ENCODE assay signal across 8 cellular contexts in the genomic region with DNA sequence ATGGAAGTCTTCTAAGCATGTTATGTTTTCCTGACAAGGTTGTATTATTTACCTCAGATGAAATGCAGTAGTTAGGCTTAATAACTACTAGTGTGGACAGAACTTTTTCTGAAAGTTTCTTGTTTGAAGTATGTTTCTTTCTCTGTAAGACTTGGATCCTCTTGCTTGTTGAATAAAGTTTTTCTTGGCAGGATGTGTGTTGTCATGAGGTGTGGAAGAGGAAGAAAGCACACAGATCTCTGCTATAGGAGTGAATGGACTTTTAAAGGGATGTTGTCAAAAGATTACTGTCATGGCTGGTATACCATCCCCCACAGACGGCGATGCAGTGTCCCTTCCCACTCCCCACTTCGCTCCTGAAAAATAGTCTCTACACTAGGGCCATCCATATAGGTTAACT. TPM values are rescaled to one million over a fixed set of nuclear protein-coding genes. Genes with fewer than 3 reads are reported as not detected.
DNase-seq lines count a peak whose midpoint lies in the region; ATAC-seq, FAIRE-seq and TF ChIP-seq lines count a peak whose summit lies in the region.
"Had no signal": no experiment of that assay in that cellular context is flagged by ENCODE, and none has a peak within 500 bp of the region (broad histone marks: within the 10 kb centered on the region; RNA-seq: fewer than 3 reads in every experiment).

No MANE protein-coding gene starts in this region.

- H2AFZ ChIP-seq in GM23248 (no peak overlapping the region), endothelial cell of umbilical vein (ENCODE audit: low read depth, low read length) (no peak overlapping the region)

- CTCF ChIA-PET in endothelial cell of umbilical vein (lab: Charles Lee): interaction anchor here (1.2 to 4.3 kb wide), 11 partner anchors 10 to 94 kb away, joined by 3 to 107 read pairs (median 5); no protein-coding TSS in a partner anchor

- DNase-seq in GM23248 (peak; percentile 28), endothelial cell of umbilical vein (ENCODE audit: low read depth, low spot score) (peak; percentile 60), psoas muscle (no peak), RCC 7860 (ENCODE audit: low spot score) (no peak), adrenal gland (no peak)
- DNase-seq: NCI-H69 had no signal

- H3K27ac ChIP-seq in GM23248: peak overlapping the region; percentile 86
- no peak overlapping the region for H3K27ac ChIP-seq in endothelial cell of umbilical vein (ENCODE audit: insufficient read depth, low read depth, low read length)
- peak overlapping the region; percentile 97 for H3K27ac ChIP-seq in psoas muscle
- no peak overlapping the region for H3K27ac ChIP-seq in adrenal gland

- peak overlapping the region; percentile 98 for H3K4me3 Mint-ChIP-seq in T-helper 1 cell treated with Interleukin-12 subunit alpha and Interleukin-12 subunit beta and Interleukin-4 antibody, amounts not matched to agents 30 μg/mL and 1 μg/mL, for 36 hours

- TF ChIP-seq CTCF in endothelial cell of umbilical vein (IDR thresholded peaks at IDR 0.05; ENCODE audit: extremely low read depth in 1 of 2, insufficient read depth in 1 of 2, low read depth in 1 of 2, low read length in 2 of 2) (no peak), psoas muscle (IDR thresholded peaks at IDR 0.05) (no peak), adrenal gland (IDR thresholded peaks at IDR 0.05) (no peak)

- H4K20me1 ChIP-seq in GM23248 (ENCODE audit: insufficient read depth) (peaks cover 13% of the 10 kb centered on the region), endothelial cell of umbilical vein (replicated peaks; ENCODE audit: control insufficient read depth, extremely low read depth, insufficient read depth, low read length) (peaks cover 23% of the 10 kb centered on the region)

- peaks cover 51% of the 10 kb centered on the region for H3K4me1 Mint-ChIP-seq in T-helper 1 cell treated with Interleukin-12 subunit alpha and Interleukin-12 subunit beta and Interleukin-4 antibody, amounts not matched to agents 30 μg/mL and 1 μg/mL, for 36 hours (ENCODE audit: low read depth)

- H3K27me3 ChIP-seq in GM23248 (replicated peaks; ENCODE audit: insufficient read depth): no peaks in the 10 kb centered on the region
- H3K27me3 ChIP-seq in endothelial cell of umbilical vein (ENCODE audit: control insufficient read depth in 2 of 2, insufficient read depth in 2 of 2, low read length in 2 of 2): no peaks in the 10 kb centered on the region
- H3K27me3 ChIP-seq in psoas muscle (ENCODE audit: insufficient read depth in 3 of 3, low read length in 2 of 3): no peaks in the 10 kb centered on the region
- H3K27me3 ChIP-seq in adrenal gland: no peaks in the 10 kb centered on the region

- dilution Hi-C loops in endothelial cell of umbilical vein (cut with MboI; ENCODE audit: extremely low pct_ligation_motif_present, low sequenced_read_pairs): no loop called here

- in situ Hi-C loops in GM23248 (cut with MboI): loop anchor here (10.0 kb wide), 1 partner anchor 90 kb away; no protein-coding TSS in a partner anchor

- no peak for FAIRE-seq in endothelial cell of umbilical vein (lab: Jason Lieb, UNC)
- no peak for FAIRE-seq in RCC 7860 (lab: Jason Lieb, UNC)

- no peaks in the 10 kb centered on the region for H3K27me3 Mint-ChIP-seq in T-helper 1 cell treated with Interleukin-12 subunit alpha and Interleukin-12 subunit beta and Interleukin-4 antibody, amounts not matched to agents 30 μg/mL and 1 μg/mL, for 36 hours (ENCODE audit: low read depth)

- POLR2A ChIA-PET in endothelial cell of umbilical vein (lab: Charles Lee): no interaction called here

- H3K9me2 ChIP-seq in GM23248 (ENCODE audit: insufficient read depth): no peaks in the 10 kb centered on the region

- H3K4me2 ChIP-seq in GM23248 (ENCODE audit: unreplicated experiment): peak overlapping the region; percentile 94
- peak overlapping the region; percentile 97 for H3K4me2 ChIP-seq in endothelial cell of umbilical vein (ENCODE audit: insufficient read depth, low read length)

- no peak for TF ChIP-seq POLR2A in endothelial cell of umbilical vein (IDR thresholded peaks at IDR 0.05; ENCODE audit: low read depth, low read length)
- TF ChIP-seq POLR2A in adrenal gland (IDR thresholded peaks at IDR 0.05): no peak

- H3K79me2 ChIP-seq in GM23248 (ENCODE audit: insufficient read depth) (peaks cover 73% of the 10 kb centered on the region), endothelial cell of umbilical vein (ENCODE audit: control insufficient read depth, insufficient read depth, low read length) (peaks cover 75% of the 10 kb centered on the region)

- peaks cover 39% of the 10 kb centered on the region for H3K36me3 Mint-ChIP-seq in T-helper 1 cell treated with Interleukin-12 subunit alpha and Interleukin-12 subunit beta and Interleukin-4 antibody, amounts not matched to agents 30 μg/mL and 1 μg/mL, for 36 hours (ENCODE audit: low read depth)

- peak overlapping the region; percentile 86 for H3K27ac Mint-ChIP-seq in T-helper 1 cell treated with Interleukin-12 subunit alpha and Interleukin-12 subunit beta and Interleukin-4 antibody, amounts not matched to agents 30 μg/mL and 1 μg/mL, for 36 hours

- H3K4me1 ChIP-seq in GM23248 (ENCODE audit: insufficient read depth) (peaks cover 30% of the 10 kb centered on the region), endothelial cell of umbilical vein (ENCODE audit: control insufficient read depth, extremely low read depth, insufficient read depth, low read length) (peaks cover 20% of the 10 kb centered on the region), psoas muscle (peaks cover 57% of the 10 kb centered on the region), adrenal gland (replicated peaks in 1 of 2) (peaks cover 9 to 39% of the 10 kb centered on the region in 2 donors)

- no TSS peak for BruUV-seq in endothelial cell of umbilical vein (replicated peaks; lab: Mats Ljungman, UMichigan)

- no peaks in the 10 kb centered on the region for H3K9me1 ChIP-seq in endothelial cell of umbilical vein (replicated peaks; ENCODE audit: control insufficient read depth, extremely low read depth, insufficient read depth, low read length)

- 96 to 99% methylated on average over 3 of the region's 3 CpGs for WGBS in GM23248 (ENCODE audit: low coverage in 1 of 2, low lambda C conversion rate in 2 of 2, missing lambda C conversion rate in 2 of 2), 2 experiments
- WGBS in psoas muscle, 3 donors: 57 to 66% (median 64%) methylated on average over 3 of the region's 3 CpGs
- 64 to 72% (median 66%) methylated on average over 3 of the region's 3 CpGs for WGBS in adrenal gland, 4 donors

- H3K9me3 ChIP-seq in GM23248 (ENCODE audit: low read depth): no peaks in the 10 kb centered on the region
- H3K9me3 ChIP-seq in endothelial cell of umbilical vein (replicated peaks; ENCODE audit: control insufficient read depth, insufficient read depth, low read length): no peaks in the 10 kb centered on the region
- H3K9me3 ChIP-seq in psoas muscle: no peaks in the 10 kb centered on the region
- H3K9me3 ChIP-seq in adrenal gland (replicated peaks in 1 of 3): no peaks in the 10 kb centered on the region

- 0 out of 2 replicates have a peak, but pooled peaks cover 19% of the 10 kb centered on the region for H3F3A ChIP-seq in GM23248 (ENCODE audit: insufficient read depth)

- ATAC-seq in psoas muscle (no peak), GM18867 (IDR thresholded peaks at IDR 0.05; ENCODE audit: unreplicated experiment) (no peak)

- H3K36me3 ChIP-seq in GM23248 (ENCODE audit: low read depth): no peaks in the 10 kb centered on the region
- peaks cover 0 to 3% of the 10 kb centered on the region in 2 experiments for H3K36me3 ChIP-seq in endothelial cell of umbilical vein (ENCODE audit: control insufficient read depth in 2 of 2, extremely low read depth in 1 of 2, insufficient read depth in 2 of 2, low read length in 2 of 2)
- H3K36me3 ChIP-seq in psoas muscle (ENCODE audit: insufficient read depth in 1 of 2, low read depth in 1 of 2): no peaks in the 10 kb centered on the region
- H3K36me3 ChIP-seq in adrenal gland (replicated peaks in 1 of 2): no peaks in the 10 kb centered on the region

- peak overlapping the region; percentile 93 for H3K4me3 ChIP-seq in GM23248
- H3K4me3 ChIP-seq in endothelial cell of umbilical vein (replicated peaks in 1 of 3; ENCODE audit: insufficient read depth in 1 of 3, low read depth in 1 of 3, low read length in 3 of 3): peak overlapping the region in 1 of 3 experiments; percentile 94
- H3K4me3 ChIP-seq in psoas muscle: peak overlapping the region; percentile 88
- no peak overlapping the region for H3K4me3 ChIP-seq in adrenal gland

- H3K9ac ChIP-seq in GM23248: peak overlapping the region; percentile 91
- no peak overlapping the region for H3K9ac ChIP-seq in endothelial cell of umbilical vein (replicated peaks; ENCODE audit: extremely low read depth, insufficient read depth, low read length)

- intact Hi-C loops in endothelial cell of umbilical vein (cut with micrococcal nuclease) (no loop called here), psoas muscle (cut with DNase I) (no loop called here), adrenal gland (cut with DNase I) (loop anchor here (2.0 to 10.0 kb wide), 2 partner anchors 80 to 84 kb away; no protein-coding TSS in a partner anchor)

- no peaks in the 10 kb centered on the region for H3K9me3 Mint-ChIP-seq in T-helper 1 cell treated with Interleukin-12 subunit alpha and Interleukin-12 subunit beta and Interleukin-4 antibody, amounts not matched to agents 30 μg/mL and 1 μg/mL, for 36 hours

TF ChIP-seq in endothelial cell of umbilical vein, 7 proteins besides CTCF, POLR2A, EP300 and RAD21 (continues in another document):
- TF ChIP-seq GATA2 (IDR thresholded peaks at IDR 0.05; ENCODE audit: insufficient read depth, insufficient read length, low read depth, low read length) (no peak), EZH2 (IDR thresholded peaks at IDR 0.05; ENCODE audit: borderline replicate concordance, low read depth, low read length, severe bottlenecking) (no peak), JUN (IDR thresholded peaks at IDR 0.05; ENCODE audit: borderline replicate concordance, insufficient read depth, insufficient read length, low read depth) (no peak)

RNA-seq across cellular contexts. Expression of a gene that starts 2.6 kb away (rescaled TPM):
- 49.1 and 52.1 TPM in 2 replicates for total RNA-seq in GM23248 (2014; rRNA removed; shearing (Covaris generic))
- polyA plus RNA-seq in GM23248 (2016; fragmentation: Nextera tagmentation; extraction: Ambion mirVana) (22.7 and 23.1 TPM in 2 replicates), endothelial cell of umbilical vein (19.8 and 25.7 TPM in 2 replicates), psoas muscle (100 to 1,000 TPM in 1 of 3 donors, 10 to 100 TPM in 2; 36.0 to 166 (median 55.3) TPM), adrenal gland (10 to 100 TPM; 10.5 to 65.8 (median 19.5) TPM)
- total RNA-seq in endothelial cell of umbilical vein (53.7 and 57.3 TPM in 2 replicates), psoas muscle (100 to 1,000 TPM; 107 to 139 (median 128) TPM), adrenal gland (10 to 100 TPM; 47.1 to 96.1 (median 58.6) TPM)
- 29.5 and 31.8 TPM in 2 replicates for polyA plus RNA-seq in endothelial cell of umbilical vein (2011; cell fraction: cytosol; rRNA removed)
- 40.4 and 55.9 TPM in 2 replicates for polyA plus RNA-seq in endothelial cell of umbilical vein (2011; cell fraction: nucleus; rRNA removed)
- polyA plus RNA-seq in endothelial cell of umbilical vein (2012): 47.5 and 56.4 TPM in 2 replicates
- 79.2 and 86.5 TPM in 2 replicates for polyA minus RNA-seq in endothelial cell of umbilical vein
- polyA minus RNA-seq in endothelial cell of umbilical vein (2011; cell fraction: cytosol; rRNA and poly(A)+ RNA removed): 25.7 TPM
- polyA minus RNA-seq in endothelial cell of umbilical vein (2011; cell fraction: nucleus; rRNA and poly(A)+ RNA removed): 50.3 and 63.6 TPM in 2 replicates

Comparison
In these comparisons a context has a peak if more than half of its experiments do, and no peak if none do; other contexts are left out.
1. DNase-seq: peak in GM23248 (single experiment) and endothelial cell of umbilical vein (single experiment); none in psoas muscle (0 of 2), RCC 7860 (single experiment) and adrenal gland (0 of 7).
2. H3K27ac ChIP-seq: peak in GM23248 (single experiment) and psoas muscle (single experiment); none in endothelial cell of umbilical vein (single experiment) and adrenal gland (0 of 5).
3. H3K4me3 ChIP-seq: peak in GM23248 (single experiment) and psoas muscle (single experiment); none in adrenal gland (0 of 4).
4. intact Hi-C loops: an anchor here in adrenal gland (2.0 to 10.0 kb wide); none called in endothelial cell of umbilical vein and psoas muscle.